ENCODE assay signal across 25 cellular contexts in the genomic region with DNA sequence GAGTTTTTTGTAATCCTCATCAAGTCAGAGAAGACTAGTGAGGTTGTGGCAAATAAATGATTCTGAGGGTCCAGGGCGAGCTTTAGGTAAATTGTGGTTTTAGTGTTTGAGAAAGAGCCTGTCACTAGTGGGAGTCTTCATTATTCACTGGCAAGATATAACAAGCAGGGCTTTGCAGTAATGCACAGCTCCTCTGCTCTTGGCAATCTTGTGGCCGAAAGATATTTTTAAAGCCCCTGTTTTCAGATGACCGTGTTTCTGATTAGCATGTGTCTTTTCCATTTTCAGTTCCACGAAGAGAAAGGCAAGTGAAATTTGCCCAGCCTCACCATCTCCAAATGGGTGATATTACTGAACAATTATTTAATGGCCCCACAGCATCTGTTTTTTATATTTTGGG.
"Had no signal": no experiment of that assay in that cellular context is flagged by ENCODE, and none has a peak within 500 bp of the region (broad histone marks: within the 10 kb centered on the region; RNA-seq: fewer than 3 reads in every experiment).

No MANE protein-coding gene starts in this region.

- H3K9ac ChIP-seq: KMS-11 had no signal

- H3K27me3 ChIP-seq: MG63, Peyer's patch, SJCRH30 had no signal

- H3K27ac ChIP-seq: KMS-11, PC-9, Peyer's patch, SJCRH30 had no signal

- DNase-seq: MG63, NCI-H1092, NCI-H1105 treated with DMSO at 0.1 percent for 48 hours, NCI-H1417 treated with DMSO at 0.1 percent for 48 hours, NCI-H146, NCI-H1694 treated with DMSO at 0.1 percent for 48 hours, NCI-H1930, NCI-H2081, NCI-H2171, NCI-H226, NCI-H446, NCI-H510A, NCI-H524 treated with DMSO at 0.1 percent for 48 hours, NCI-H69, NCI-H774, OCI-M1, PC-9, Peyer's patch, SHP77 treated with DMSO at 0.1 percent for 48 hours, SJCRH30 had no signal

- H3K9me3 ChIP-seq: MG63, Peyer's patch, SJCRH30 had no signal

- H3K4me2 ChIP-seq: KMS-11, PC-9 had no signal

- H3K36me3 ChIP-seq: MG63, Peyer's patch, SJCRH30 had no signal

- H2AFZ ChIP-seq: PC-9 had no signal

- ATAC-seq: HepG2, K562, Right ventricle myocardium inferior, SK-N-SH treated with all-trans-retinoic acid at 6 μM for 48 hours had no signal

- H3K4me1 ChIP-seq: Peyer's patch, SJCRH30 had no signal

- H3K4me3 ChIP-seq: K562, MG63, PC-9, Peyer's patch, SJCRH30 had no signal
